In the genomic region with DNA sequence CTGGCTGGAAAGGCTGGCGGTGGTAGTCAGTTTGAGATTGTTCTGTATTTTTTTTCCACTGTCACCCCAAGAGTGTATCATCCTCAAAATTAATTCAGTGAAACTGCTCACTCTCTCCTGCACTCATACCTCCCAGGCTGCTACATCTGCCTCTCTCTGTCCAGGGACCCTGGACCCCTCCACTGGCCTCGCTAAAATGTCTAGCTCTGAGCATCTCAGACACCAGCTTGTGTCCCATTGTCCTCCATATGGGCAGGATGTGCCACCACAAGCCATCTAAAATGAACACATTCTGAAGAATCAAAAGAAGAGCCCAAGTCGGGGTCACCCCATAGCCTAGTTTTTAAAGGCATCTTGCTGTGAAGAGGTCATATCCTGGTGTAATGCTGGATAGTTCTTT, we compare ENCODE assay signal across 23 cellular contexts.
DNase-seq lines count a peak whose midpoint lies in the region; ATAC-seq and TF ChIP-seq lines count a peak whose summit lies in the region.
"Had no signal": no experiment of that assay in that cellular context is flagged by ENCODE, and none has a peak within 500 bp of the region (broad histone marks: within the 10 kb centered on the region; RNA-seq: fewer than 3 reads in every experiment).

No MANE protein-coding gene starts in this region.

- no peak overlapping the region for H3K27ac Mint-ChIP-seq in osteocyte (ENCODE audit: unreplicated experiment)
- H3K27ac Mint-ChIP-seq in T-helper 17 cell = no peak overlapping the region
- H3K27ac Mint-ChIP-seq: CD14-positive monocyte; CD4-positive, alpha-beta memory T cell; CD4-positive, CD25-positive, alpha-beta regulatory T cell; CD8-positive, alpha-beta memory T cell had no signal

- TF ChIP-seq EP300 in esophagus muscularis mucosa (IDR thresholded peaks at IDR 0.05) = no peak

- TF ChIP-seq CTCF in esophagus muscularis mucosa (IDR thresholded peaks at IDR 0.05) = no peak
- no peak for TF ChIP-seq CTCF in osteocyte (IDR thresholded peaks at IDR 0.05)

- H3K9me3 ChIP-seq in esophagus muscularis mucosa = peaks cover 0 to 2% (median 0%) of the 10 kb centered on the region in 4 donors
- no peaks in the 10 kb centered on the region for H3K9me3 ChIP-seq in T-helper 17 cell (ENCODE audit: control insufficient read depth, low read length, poor library complexity, severe bottlenecking)
- H3K9me3 ChIP-seq: BE2C, BLaER1 had no signal

- WGBS in esophagus muscularis mucosa = 98% methylated on average over 3 of the region's 3 CpGs

- intact Hi-C loops in esophagus muscularis mucosa (cut with DNase I) = no loop called here

- no peak for ATAC-seq in GM19463 (IDR thresholded peaks at IDR 0.05; ENCODE audit: unreplicated experiment)
- no peak for ATAC-seq in T-helper 17 cell
- ATAC-seq: GM12878 had no signal

- peaks cover 2% of the 10 kb centered on the region for H3K9me3 Mint-ChIP-seq in osteocyte (ENCODE audit: unreplicated experiment)

- H3K36me3 Mint-ChIP-seq in osteocyte (ENCODE audit: unreplicated experiment) (no peaks in the 10 kb centered on the region), T-helper 17 cell (ENCODE audit: low read depth) (no peaks in the 10 kb centered on the region)
- H3K36me3 Mint-ChIP-seq: CD14-positive monocyte; CD4-positive, alpha-beta memory T cell; CD4-positive, CD25-positive, alpha-beta regulatory T cell; CD8-positive, alpha-beta memory T cell had no signal

- no peaks in the 10 kb centered on the region for H3K27me3 ChIP-seq in esophagus muscularis mucosa
- H3K27me3 ChIP-seq: BE2C, BLaER1 had no signal

- H3K27me3 Mint-ChIP-seq in osteocyte (ENCODE audit: unreplicated experiment) = peaks cover 2% of the 10 kb centered on the region
- H3K27me3 Mint-ChIP-seq in T-helper 17 cell = peaks cover 20% of the 10 kb centered on the region
- H3K27me3 Mint-ChIP-seq: CD4-positive, CD25-positive, alpha-beta regulatory T cell had no signal

- TF ChIP-seq POLR2A in esophagus muscularis mucosa (IDR thresholded peaks at IDR 0.05; ENCODE audit: low read depth) = no peak

- no peaks in the 10 kb centered on the region for H3K36me3 ChIP-seq in esophagus muscularis mucosa
- H3K36me3 ChIP-seq: BE2C, BLaER1 had no signal

- DNase-seq in esophagus muscularis mucosa (ENCODE audit: extremely low spot score) (peak; percentile 64), osteocyte (ENCODE audit: extremely low spot score, unreplicated experiment) (peak; percentile 71), NCI-H2081 treated with DMSO at 0.1 percent for 48 hours (lab: John Stamatoyannopoulos, UW) (no peak), T-helper 17 cell (no peak)
- DNase-seq: 8988T; ACHN; BE2C; C1 segment of cervical spinal cord; CD4-positive, alpha-beta memory T cell; CD4-positive, CD25-positive, alpha-beta regulatory T cell; CD8-positive, alpha-beta memory T cell; COR-L47; DMS 273 treated with DMSO at 0.1 percent for 48 hours; DMS153; DMS53; DMS79; DND-41; EL; GDM1 had no signal

- no peak overlapping the region for H3K27ac ChIP-seq in esophagus muscularis mucosa (replicated peaks in 1 of 4)
- H3K27ac ChIP-seq: BLaER1 had no signal

- H3K4me1 ChIP-seq in esophagus muscularis mucosa = no peaks in the 10 kb centered on the region
- H3K4me1 ChIP-seq: BE2C, BLaER1 had no signal

- H3K4me3 ChIP-seq in esophagus muscularis mucosa = no peak overlapping the region
- H3K4me3 ChIP-seq: BLaER1, GM12878 had no signal

- H3K4me3 Mint-ChIP-seq in osteocyte (ENCODE audit: unreplicated experiment) (no peak overlapping the region), T-helper 17 cell (no peak overlapping the region)
- H3K4me3 Mint-ChIP-seq: CD14-positive monocyte; CD4-positive, alpha-beta memory T cell; CD4-positive, CD25-positive, alpha-beta regulatory T cell; CD8-positive, alpha-beta memory T cell had no signal

- H3K4me1 Mint-ChIP-seq in osteocyte (ENCODE audit: unreplicated experiment) (no peaks in the 10 kb centered on the region), T-helper 17 cell (no peaks in the 10 kb centered on the region)
- H3K4me1 Mint-ChIP-seq: CD14-positive monocyte; CD4-positive, alpha-beta memory T cell; CD4-positive, CD25-positive, alpha-beta regulatory T cell; CD8-positive, alpha-beta memory T cell had no signal

Comparison
In these comparisons a context has a peak if more than half of its experiments do, and no peak if none do; other contexts are left out.
1. DNase-seq: peak in esophagus muscularis mucosa (single experiment) and osteocyte (single experiment); none in NCI-H2081 treated with DMSO at 0.1 percent for 48 hours (single experiment) and T-helper 17 cell (0 of 3).